Comparison of ENCODE assay signal across 27 cellular contexts in the genomic region with DNA sequence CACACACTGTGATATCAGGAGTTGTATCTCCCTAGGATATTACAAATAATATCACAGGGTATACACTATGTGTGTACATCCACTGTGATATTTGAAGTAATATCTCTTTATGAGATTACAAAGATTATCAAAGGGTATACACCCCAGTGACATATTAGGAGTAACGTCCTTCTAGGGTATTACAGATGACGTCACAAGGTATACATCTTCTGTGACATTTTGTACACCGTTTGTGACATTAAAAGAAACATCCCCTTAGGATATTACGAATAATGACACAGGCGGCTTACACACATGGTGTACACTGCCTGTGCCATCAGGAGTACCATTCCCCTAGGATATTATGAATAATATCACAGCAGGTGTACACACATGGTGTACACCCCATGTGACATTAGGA.
"Had no signal": no experiment of that assay in that cellular context is flagged by ENCODE, and none has a peak within 500 bp of the region (broad histone marks: within the 10 kb centered on the region; RNA-seq: fewer than 3 reads in every experiment).

No MANE protein-coding gene starts in this region.

- DNase-seq: stimulated activated CD4-positive, alpha-beta T cell treated with anti-CD3 and anti-CD28 coated beads, Interleukin-2, amount 100 ng/mL, for 48 hours; stimulated activated CD4-positive, alpha-beta T cell treated with anti-CD3 and anti-CD28 coated beads, Interleukin-4, amount 100 ng/mL, for 1 hour; stimulated activated CD4-positive, alpha-beta T cell treated with anti-CD3 and anti-CD28 coated beads, Interleukin-4, amount 100 ng/mL, for 24 hours; stimulated activated CD4-positive, alpha-beta T cell treated with anti-CD3 and anti-CD28 coated beads, Interleukin-4, amount 100 ng/mL, for 4 hours; stimulated activated CD8-positive, alpha-beta memory T cell treated with anti-CD3 and anti-CD28 coated beads, Interleukin-4, amount 100 ng/mL, for 48 hours; stimulated activated naive B cell treated with anti-CD40 and anti-IgM and Interleukin-4, amounts not matched to agents 10 μg/mL and 1 μg/mL and 100 μg/mL, for 72 hours; stimulated activated naive CD4-positive, alpha-beta T cell; stimulated activated naive CD4-positive, alpha-beta T cell treated with Interleukin-2 at 50 U/mL for 16 hours; stimulated activated naive CD8-positive, alpha-beta T cell treated with anti-CD3 and anti-CD28 coated beads, Interleukin-15, amount 100 ng/mL, for 72 hours; stimulated activated naive CD8-positive, alpha-beta T cell treated with anti-CD3 and anti-CD28 coated beads, Interleukin-15, Interleukin-2, amounts not matched to agents 100 U/mL and 50 U/mL, for 24 hours; stomach; substantia nigra; testis; thyroid gland; tibial artery; transverse colon; trophoblast cell; upper lobe of left lung; upper lobe of right lung; uterus had no signal

- H3K36me3 ChIP-seq: stomach, suprapubic skin, thoracic aorta, thyroid gland, tibial artery, tibial nerve, transverse colon, upper lobe of left lung, upper lobe of right lung, uterus, vagina had no signal

- H3K9me3 ChIP-seq: suprapubic skin, testis, thoracic aorta, thyroid gland, tibial artery, transverse colon, upper lobe of left lung, upper lobe of right lung, uterus, vagina had no signal

- H3K4me3 ChIP-seq: stomach, suprapubic skin, testis, thoracic aorta, thyroid gland, tibial artery, tibial nerve, transverse colon, upper lobe of left lung, upper lobe of right lung, uterus, vagina had no signal

- H3K4me1 ChIP-seq: stomach, suprapubic skin, testis, thyroid gland, tibial artery, tibial nerve, transverse colon, upper lobe of left lung, upper lobe of right lung, uterus, vagina had no signal

- H3K27ac ChIP-seq: stomach, suprapubic skin, testis, thoracic aorta, thyroid gland, tibial artery, tibial nerve, transverse colon, upper lobe of left lung, upper lobe of right lung, uterus, vagina had no signal

- FAIRE-seq: urothelium cell line had no signal

- ATAC-seq: stimulated activated effector memory CD8-positive, alpha-beta T cell treated with anti-CD3 and anti-CD28 coated beads, Interleukin-12 subunit alpha, Interleukin-12 subunit beta, amount 100 ng/mL, for 72 hours; stimulated activated memory B cell treated with anti-CD40 and anti-IgM and Interleukin-4, amounts not matched to agents 10 μg/mL and 1 μg/mL and 100 μg/mL, for 72 hours; stimulated activated naive B cell treated with anti-CD40 and anti-IgM and Interleukin-4, amounts not matched to agents 10 μg/mL and 1 μg/mL and 100 μg/mL, for 72 hours; stimulated activated naive CD8-positive, alpha-beta T cell treated with anti-CD3 and anti-CD28 coated beads, Interleukin-15, amount 100 ng/mL, for 72 hours; stimulated activated naive CD8-positive, alpha-beta T cell treated with anti-CD3 and anti-CD28 coated beads, Interleukin-15, Interleukin-2, amounts not matched to agents 100 U/mL and 50 U/mL, for 24 hours; upper lobe of right lung had no signal

- H3K27me3 ChIP-seq: stomach, suprapubic skin, testis, thyroid gland, tibial artery, tibial nerve, transverse colon, upper lobe of left lung, upper lobe of right lung, uterus, vagina had no signal
